In the genomic region with DNA sequence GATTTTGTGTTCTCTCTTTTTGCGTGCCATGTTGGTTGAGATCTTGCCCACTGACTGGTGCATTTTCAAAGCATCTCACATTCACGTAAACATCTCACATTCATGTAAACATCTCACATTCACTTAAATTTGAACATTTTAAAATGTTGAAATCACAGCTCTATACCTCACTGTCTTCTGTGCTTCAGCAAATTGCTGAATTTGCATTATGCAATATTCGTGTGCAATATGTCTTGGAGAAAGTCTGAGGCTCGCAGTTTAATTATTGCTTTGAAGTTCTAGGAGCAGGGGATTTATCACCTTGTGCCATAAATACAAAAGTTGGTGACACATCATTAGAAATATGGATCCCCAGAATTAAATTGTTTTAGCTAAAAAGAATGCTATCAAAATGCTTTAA, we compare ENCODE assay signal across 4 cellular contexts.
TF ChIP-seq lines count a peak whose summit lies in the region.

No MANE protein-coding gene starts in this region.

TF ChIP-seq in HepG2, 621 proteins besides CTCF, POLR2A, EP300 and RAD21:
- TF ChIP-seq MAFF (IDR thresholded peaks at IDR 0.05; ENCODE audit: low read depth, low read length) (peak; percentile 87), ZSCAN9 (CRISPR knock-in tag; IDR thresholded peaks at IDR 0.05; ENCODE audit: borderline replicate concordance) (no peak), CEBPB (IDR thresholded peaks at IDR 0.05; ENCODE audit: borderline replicate concordance, low read depth, low read length) (peak; percentile 22; the same call in 1 of the 2 replicates), MAFK (conservative IDR thresholded peaks at IDR 0.05 in 1 of 2, IDR thresholded peaks at IDR 0.05 in 1 of 2; ENCODE audit: low read length in 2 of 2) (peak; percentile 76 to 89; a peak in 3 of 4 replicates)
TF ChIP-seq in HepG2: peak in this region for 3.

TF ChIP-seq in A549, 52 proteins besides CTCF, POLR2A, EP300 and RAD21:
- TF ChIP-seq MAFK (IDR thresholded peaks at IDR 0.05; ENCODE audit: partially characterized antibody) = peak; percentile 88
- TF ChIP-seq KDM1A (IDR thresholded peaks at IDR 0.05; ENCODE audit: low read depth) = no peak
- no peak for TF ChIP-seq CBX8 (IDR thresholded peaks at IDR 0.05)

TF ChIP-seq in IMR-90, 13 proteins besides CTCF, POLR2A, EP300 and RAD21:
- TF ChIP-seq CHD1 (IDR thresholded peaks at IDR 0.05; ENCODE audit: low read depth, low read length) (no peak), MAFK (IDR thresholded peaks at IDR 0.05; ENCODE audit: low read depth, low read length) (peak; percentile 85)

TF ChIP-seq in K562, 482 proteins besides CTCF, POLR2A, EP300 and RAD21:
- TF ChIP-seq ZNF316 (IDR thresholded peaks at IDR 0.05) (peak; percentile 72), C11orf30 (IDR thresholded peaks at IDR 0.05; ENCODE audit: low read depth) (peak; percentile 45; the same call in 1 of the 2 replicates), MAFF (IDR thresholded peaks at IDR 0.05; ENCODE audit: low read length) (peak; percentile 36)
- TF ChIP-seq, protein P1, sequence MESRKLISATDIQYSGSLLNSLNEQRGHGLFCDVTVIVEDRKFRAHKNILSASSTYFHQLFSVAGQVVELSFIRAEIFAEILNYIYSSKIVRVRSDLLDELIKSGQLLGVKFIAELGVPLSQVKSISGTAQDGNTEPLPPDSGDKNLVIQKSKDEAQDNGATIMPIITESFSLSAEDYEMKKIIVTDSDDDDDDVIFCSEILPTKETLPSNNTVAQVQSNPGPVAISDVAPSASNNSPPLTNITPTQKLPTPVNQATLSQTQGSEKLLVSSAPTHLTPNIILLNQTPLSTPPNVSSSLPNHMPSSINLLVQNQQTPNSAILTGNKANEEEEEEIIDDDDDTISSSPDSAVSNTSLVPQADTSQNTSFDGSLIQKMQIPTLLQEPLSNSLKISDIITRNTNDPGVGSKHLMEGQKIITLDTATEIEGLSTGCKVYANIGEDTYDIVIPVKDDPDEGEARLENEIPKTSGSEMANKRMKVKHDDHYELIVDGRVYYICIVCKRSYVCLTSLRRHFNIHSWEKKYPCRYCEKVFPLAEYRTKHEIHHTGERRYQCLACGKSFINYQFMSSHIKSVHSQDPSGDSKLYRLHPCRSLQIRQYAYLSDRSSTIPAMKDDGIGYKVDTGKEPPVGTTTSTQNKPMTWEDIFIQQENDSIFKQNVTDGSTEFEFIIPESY (CRISPR knock-in tag; IDR thresholded peaks at IDR 0.05) = no peak
